ENCODE assay signal across 25 cellular contexts in the genomic region with DNA sequence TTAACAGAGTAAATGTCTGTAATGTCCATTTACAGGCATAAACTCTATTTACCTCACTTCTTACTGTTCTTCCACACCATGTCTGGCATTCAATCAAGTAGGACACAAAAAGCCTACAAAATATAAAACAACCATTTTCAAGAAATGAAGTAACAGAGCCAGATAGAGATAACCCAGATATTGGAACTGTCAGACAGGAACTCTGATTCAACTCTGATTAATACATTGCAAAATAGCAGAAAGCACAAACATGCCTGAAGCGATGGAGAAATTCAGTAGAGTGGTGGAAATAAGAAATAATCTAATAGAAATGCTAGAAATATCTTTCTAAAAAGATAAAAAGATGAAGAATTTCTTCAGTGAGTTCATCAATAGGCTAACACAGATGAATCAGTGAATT.
DNase-seq lines count a peak whose midpoint lies in the region; ATAC-seq, FAIRE-seq and TF ChIP-seq lines count a peak whose summit lies in the region.
"Had no signal": no experiment of that assay in that cellular context is flagged by ENCODE, and none has a peak within 500 bp of the region (broad histone marks: within the 10 kb centered on the region; RNA-seq: fewer than 3 reads in every experiment).

No MANE protein-coding gene starts in this region.

- H3K79me2 ChIP-seq in hepatocyte: no peaks in the 10 kb centered on the region
- no peaks in the 10 kb centered on the region for H3K79me2 ChIP-seq in smooth muscle cell (ENCODE audit: low read depth)

- H4K20me1 ChIP-seq in hepatocyte (ENCODE audit: insufficient read depth, poor library complexity, severe bottlenecking) (no peaks in the 10 kb centered on the region), smooth muscle cell (ENCODE audit: low read depth) (no peaks in the 10 kb centered on the region)
- H4K20me1 ChIP-seq: BLaER1 had no signal

- no peak overlapping the region for H3K9ac ChIP-seq in smooth muscle cell (ENCODE audit: low read depth)
- H3K9ac ChIP-seq: BLaER1 had no signal

- no peaks in the 10 kb centered on the region for H3K4me1 ChIP-seq in breast epithelium
- H3K4me1 ChIP-seq in hepatocyte (ENCODE audit: insufficient read depth): no peaks in the 10 kb centered on the region
- H3K4me1 ChIP-seq in smooth muscle cell (ENCODE audit: low read depth): no peaks in the 10 kb centered on the region
- H3K4me1 ChIP-seq: BLaER1, SJSA1 had no signal

- BruUV-seq in MCF 10A (replicated peaks; lab: Mats Ljungman, UMichigan): no TSS peak

- 75% methylated on average over 1 of the region's 1 CpG for WGBS in hepatocyte (ENCODE audit: low lambda C conversion rate, missing lambda C conversion rate)
- 53% methylated on average over 1 of the region's 1 CpG for WGBS in smooth muscle cell (ENCODE audit: low lambda C conversion rate)

- DNase-seq in MCF 10A (ENCODE audit: unreplicated experiment) (peak; percentile 66), breast epithelium (ENCODE audit: low spot score in 2 of 2) (no peak), bronchial epithelial cell (ENCODE audit: low read depth) (peak; percentile 81), hepatocyte (ENCODE audit: low spot score) (no peak), smooth muscle cell (lab: John Stamatoyannopoulos, UW; ENCODE audit: unreplicated experiment) (no peak), glutamatergic neuron (no peak)
- DNase-seq: ACHN; CD4-positive, alpha-beta T cell; COR-L47; DMS79; KBM-7; NCI-H1092; NCI-H1436; NCI-H1930; NCI-H2227 treated with DMSO at 0.1 percent for 48 hours; NCI-H510A treated with DMSO at 0.1 percent for 48 hours; NCI-H748 treated with DMSO at 0.1 percent for 48 hours had no signal

- H3K9me3 ChIP-seq in breast epithelium (no peaks in the 10 kb centered on the region), hepatocyte (ENCODE audit: low read depth) (no peaks in the 10 kb centered on the region), smooth muscle cell (replicated peaks; ENCODE audit: low read depth) (no peaks in the 10 kb centered on the region)
- H3K9me3 ChIP-seq: BLaER1, SJSA1 had no signal

- no peak for ATAC-seq in GM18517 (IDR thresholded peaks at IDR 0.05; ENCODE audit: unreplicated experiment)
- ATAC-seq in GM21737 (IDR thresholded peaks at IDR 0.05; ENCODE audit: unreplicated experiment): no peak
- ATAC-seq: Panc1 had no signal

- CTCF ChIA-PET in MCF 10A (lab: Yijun Ruan, JAX): interaction anchor here (0.6 to 1.5 kb wide), 4 partner anchors 13 to 970 kb away, joined by 3 to 8 read pairs (median 4); no protein-coding TSS in a partner anchor

- H3K36me3 Mint-ChIP-seq in MCF 10A (ENCODE audit: insufficient read depth, unreplicated experiment) (no peaks in the 10 kb centered on the region), glutamatergic neuron (ENCODE audit: unreplicated experiment) (no peaks in the 10 kb centered on the region)

- intact Hi-C loops in MCF 10A (cut with micrococcal nuclease) (loop anchor here (5.0 kb wide), 5 partner anchors 161 to 954 kb away; no protein-coding TSS in a partner anchor), breast epithelium (cut with DNase I; ENCODE audit: low total_unique reads) (no loop called here)

- H3K4me1 Mint-ChIP-seq in MCF 10A (ENCODE audit: insufficient read depth, unreplicated experiment) (peaks cover 16% of the 10 kb centered on the region), glutamatergic neuron (ENCODE audit: low read depth, unreplicated experiment) (peaks cover 4% of the 10 kb centered on the region)

- H3K9me3 Mint-ChIP-seq in MCF 10A (ENCODE audit: unreplicated experiment) (no peaks in the 10 kb centered on the region), glutamatergic neuron (ENCODE audit: unreplicated experiment) (no peaks in the 10 kb centered on the region)

- H3K27me3 Mint-ChIP-seq in MCF 10A (ENCODE audit: insufficient read depth, unreplicated experiment) (no peaks in the 10 kb centered on the region), glutamatergic neuron (ENCODE audit: unreplicated experiment) (no peaks in the 10 kb centered on the region)
- H3K27me3 Mint-ChIP-seq: CD4-positive, alpha-beta T cell had no signal

- no peak overlapping the region for H3K4me3 Mint-ChIP-seq in MCF 10A (ENCODE audit: unreplicated experiment)
- no peak overlapping the region for H3K4me3 Mint-ChIP-seq in glutamatergic neuron (ENCODE audit: unreplicated experiment)
- H3K4me3 Mint-ChIP-seq: CD4-positive, alpha-beta T cell had no signal

- H3F3A ChIP-seq in smooth muscle cell (ENCODE audit: low read depth): no peaks in the 10 kb centered on the region

- no peak overlapping the region for H3K4me2 ChIP-seq in hepatocyte
- peak overlapping the region; percentile 1 for H3K4me2 ChIP-seq in smooth muscle cell
- H3K4me2 ChIP-seq: BLaER1 had no signal

- H3K4me3 ChIP-seq in breast epithelium (no peak overlapping the region), bronchial epithelial cell (ENCODE audit: low read depth, low read length) (no peak overlapping the region), hepatocyte (no peak overlapping the region), smooth muscle cell (no peak overlapping the region)
- H3K4me3 ChIP-seq: BLaER1, SJSA1 had no signal

- H3K9me2 ChIP-seq in hepatocyte (replicated peaks; ENCODE audit: insufficient read depth): no peaks in the 10 kb centered on the region

- H3K27ac ChIP-seq in breast epithelium (no peak overlapping the region), hepatocyte (peak overlapping the region; percentile 11), smooth muscle cell (ENCODE audit: low read depth) (no peak overlapping the region)
- H3K27ac ChIP-seq: 22Rv1, BLaER1, HL-60, SJSA1 had no signal

- H3K27me3 ChIP-seq in breast epithelium (no peaks in the 10 kb centered on the region), bronchial epithelial cell (ENCODE audit: control insufficient read depth, insufficient read depth, low read length) (no peaks in the 10 kb centered on the region), hepatocyte (no peaks in the 10 kb centered on the region), smooth muscle cell (ENCODE audit: low read depth) (no peaks in the 10 kb centered on the region)
- H3K27me3 ChIP-seq: BLaER1, SJSA1 had no signal

- FAIRE-seq in bronchial epithelial cell (lab: Jason Lieb, UNC): no peak
- FAIRE-seq: H54 had no signal

- H3K36me3 ChIP-seq in breast epithelium (no peaks in the 10 kb centered on the region), bronchial epithelial cell (ENCODE audit: control insufficient read depth, insufficient read depth, low read length) (no peaks in the 10 kb centered on the region), hepatocyte (replicated peaks; ENCODE audit: insufficient read depth, low read depth) (no peaks in the 10 kb centered on the region), smooth muscle cell (ENCODE audit: low read depth) (no peaks in the 10 kb centered on the region)
- H3K36me3 ChIP-seq: BLaER1, SJSA1 had no signal

- TF ChIP-seq CTCF in MCF 10A (IDR thresholded peaks at IDR 0.05; ENCODE audit: unreplicated experiment): no peak
- no peak for TF ChIP-seq CTCF in breast epithelium (IDR thresholded peaks at IDR 0.05)
- TF ChIP-seq CTCF in bronchial epithelial cell (IDR thresholded peaks at IDR 0.05; ENCODE audit: insufficient read depth, low read length, severe bottlenecking): no peak
- TF ChIP-seq CTCF in hepatocyte (IDR thresholded peaks at IDR 0.05; ENCODE audit: poor library complexity): no peak
- TF ChIP-seq CTCF in smooth muscle cell (IDR thresholded peaks at IDR 0.05; ENCODE audit: borderline replicate concordance, insufficient read depth, poor library complexity, severe bottlenecking): no peak
- no peak for TF ChIP-seq CTCF in glutamatergic neuron (IDR thresholded peaks at IDR 0.05; ENCODE audit: partially characterized antibody, unreplicated experiment)

- H2AFZ ChIP-seq in hepatocyte (no peak overlapping the region), smooth muscle cell (ENCODE audit: low read depth) (peak overlapping the region; percentile 34)

- H3K27ac Mint-ChIP-seq in MCF 10A (ENCODE audit: low read depth, unreplicated experiment) (peak overlapping the region; percentile 47), glutamatergic neuron (ENCODE audit: unreplicated experiment) (no peak overlapping the region)
- H3K27ac Mint-ChIP-seq: CD4-positive, alpha-beta T cell had no signal

- POLR2A ChIA-PET in MCF 10A (lab: Yijun Ruan, JAX): interaction anchor here (0.8 kb wide), 1 partner anchor 8 kb away, joined by 3 read pairs; no protein-coding TSS in a partner anchor

- no peak for TF ChIP-seq POLR2A in breast epithelium (IDR thresholded peaks at IDR 0.05)

Comparison
In these comparisons a context has a peak if more than half of its experiments do, and no peak if none do; other contexts are left out.
1. DNase-seq: peak in MCF 10A (single experiment) and bronchial epithelial cell (single experiment); none in breast epithelium (0 of 2), hepatocyte (single experiment), smooth muscle cell (single experiment) and glutamatergic neuron (single experiment).